Comparison of ENCODE assay signal across 8 cellular contexts in the genomic region with DNA sequence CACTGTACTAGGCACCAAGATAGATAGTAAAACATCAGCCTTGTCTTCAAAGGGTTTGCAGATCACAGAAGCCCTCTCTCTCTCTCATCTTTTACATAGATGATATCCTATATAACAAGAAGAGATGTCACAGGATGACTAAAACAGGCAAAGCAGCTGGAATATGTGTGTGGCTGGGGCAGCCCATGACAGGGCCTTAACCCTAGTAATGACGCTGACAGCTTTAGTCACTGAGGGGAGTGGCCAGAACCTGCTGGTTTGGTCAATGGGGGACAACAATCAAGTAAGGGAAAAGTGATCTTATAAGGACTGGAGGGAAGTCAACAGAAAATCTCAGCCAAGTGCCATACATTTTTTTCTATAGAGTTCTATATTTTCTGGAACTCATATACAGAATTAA. TPM values are rescaled to one million over a fixed set of nuclear protein-coding genes. Genes with fewer than 3 reads are reported as not detected.
DNase-seq lines count a peak whose midpoint lies in the region; ATAC-seq lines count a peak whose summit lies in the region.

No MANE protein-coding gene starts in this region.

- peak overlapping the region; percentile 65 to 68 for H3K4me3 Mint-ChIP-seq in activated T-cell treated with anti-CD3 and anti-CD28 coated beads, Interleukin-2, amount 50 U/mL, for 72 hours
- peak overlapping the region; percentile 47 to 48 for H3K4me3 Mint-ChIP-seq in stimulated activated naive CD8-positive, alpha-beta T cell treated with anti-CD3 and anti-CD28 coated beads, Interleukin-15, amount 100 ng/mL, for 72 hours

- peaks cover 81% of the 10 kb centered on the region for H3K4me1 Mint-ChIP-seq in activated T-cell treated with anti-CD3 and anti-CD28 coated beads, Interleukin-2, amount 50 U/mL, for 72 hours (ENCODE audit: low read depth)
- H3K4me1 Mint-ChIP-seq in stimulated activated naive CD8-positive, alpha-beta T cell treated with anti-CD3 and anti-CD28 coated beads, Interleukin-15, amount 100 ng/mL, for 72 hours = peaks cover 56% of the 10 kb centered on the region

- peaks cover 2 to 5% of the 10 kb centered on the region in 2 donors for H3K36me3 Mint-ChIP-seq in activated T-cell treated with anti-CD3 and anti-CD28 coated beads, Interleukin-2, amount 50 U/mL, for 72 hours (ENCODE audit: insufficient read depth in 2 of 2)

- H3K27ac Mint-ChIP-seq in activated T-cell treated with anti-CD3 and anti-CD28 coated beads, Interleukin-2, amount 50 U/mL, for 72 hours = peak overlapping the region; percentile 93
- H3K27ac Mint-ChIP-seq in stimulated activated naive CD8-positive, alpha-beta T cell treated with anti-CD3 and anti-CD28 coated beads, Interleukin-15, amount 100 ng/mL, for 72 hours = peak overlapping the region; percentile 96 to 99

- no peaks in the 10 kb centered on the region for H3K27me3 Mint-ChIP-seq in activated T-cell treated with anti-CD3 and anti-CD28 coated beads, Interleukin-2, amount 50 U/mL, for 72 hours (ENCODE audit: low read depth)
- no peaks in the 10 kb centered on the region for H3K27me3 Mint-ChIP-seq in stimulated activated naive CD8-positive, alpha-beta T cell treated with anti-CD3 and anti-CD28 coated beads, Interleukin-15, amount 100 ng/mL, for 72 hours

- H3K9me3 Mint-ChIP-seq in activated T-cell treated with anti-CD3 and anti-CD28 coated beads, Interleukin-2, amount 50 U/mL, for 72 hours = no peaks in the 10 kb centered on the region
- H3K9me3 Mint-ChIP-seq in stimulated activated naive CD8-positive, alpha-beta T cell treated with anti-CD3 and anti-CD28 coated beads, Interleukin-15, amount 100 ng/mL, for 72 hours = peaks cover 0 to 4% of the 10 kb centered on the region in 2 donors

- peak; percentile 83 to 86 for ATAC-seq in activated T-cell treated with anti-CD3 and anti-CD28 coated beads, Interleukin-2, amount 50 U/mL, for 72 hours (replicated peaks in 1 of 2)
- ATAC-seq in stimulated activated naive CD8-positive, alpha-beta T cell treated with anti-CD3 and anti-CD28 coated beads, Interleukin-15, amount 100 ng/mL, for 72 hours = peak; percentile 81
- ATAC-seq in GM21528 (IDR thresholded peaks at IDR 0.05; ENCODE audit: low FRiP score, unreplicated experiment) = no peak

- peak; percentile 52 for DNase-seq in activated T-cell treated with anti-CD3 and anti-CD28 coated beads for 48 hours (ENCODE audit: low read depth)
- DNase-seq in activated T-cell treated with anti-CD3 and anti-CD28 coated beads for 4 hours = no peak
- peak; percentile 80 for DNase-seq in activated T-cell treated with anti-CD3 and anti-CD28 coated beads, Interleukin-2, amount 50 U/mL, for 72 hours
- peak; percentile 78 for DNase-seq in iris pigment epithelial cell (ENCODE audit: low read depth)
- DNase-seq in stimulated activated naive CD8-positive, alpha-beta T cell treated with anti-CD3 and anti-CD28 coated beads, Interleukin-15, amount 100 ng/mL, for 72 hours = peak in 1 of 2 donors; percentile 67
- no peak for DNase-seq in DMS 273 treated with DMSO at 0.1 percent for 48 hours (lab: John Stamatoyannopoulos, UW)
- no peak for DNase-seq in midbrain (lab: John Stamatoyannopoulos, UW)

RNA-seq across cellular contexts. Expression of a gene that starts 41.9 kb away (rescaled TPM):
- total RNA-seq in activated T-cell treated with anti-CD3 and anti-CD28 coated beads, Interleukin-2, amount 50 U/mL, for 72 hours = 10 to 100 TPM; 22.0 to 25.9 TPM

Comparison
In these comparisons a context has a peak if more than half of its experiments do, and no peak if none do; other contexts are left out.
1. DNase-seq: peak in activated T-cell treated with anti-CD3 and anti-CD28 coated beads for 48 hours (single experiment), activated T-cell treated with anti-CD3 and anti-CD28 coated beads, Interleukin-2, amount 50 U/mL, for 72 hours (2 of 2) and iris pigment epithelial cell (single experiment); none in activated T-cell treated with anti-CD3 and anti-CD28 coated beads for 4 hours (single experiment), DMS 273 treated with DMSO at 0.1 percent for 48 hours (single experiment) and midbrain (single experiment).